In genomic region chr19:6198896-6199239, GRCh38 we compare ENCODE assay signal across 8 cellular contexts.
DNase-seq lines count a peak whose midpoint lies in the region; TF ChIP-seq lines count a peak whose summit lies in the region.

No MANE protein-coding gene starts in this region.

- peaks cover 7% of the 10 kb centered on the region for H3K79me1 ChIP-seq in trophoblast cell (ENCODE audit: low read length)

- peak overlapping the region; percentile 82 for H3K4me2 ChIP-seq in trophoblast cell (ENCODE audit: low read length)

- H3K36me3 Mint-ChIP-seq in T-helper 2 cell treated with Interferon-gamma antibody and Interleukin-4, amounts not matched to agents 5 μg/mL and 100 μg/mL, for 36 hours (ENCODE audit: low read depth): peaks cover 18% of the 10 kb centered on the region

- H3K36me3 ChIP-seq in trophoblast cell (ENCODE audit: control insufficient read depth in 1 of 2, insufficient read depth in 2 of 2, low read length in 2 of 2): no peaks in the 10 kb centered on the region

- H3K4ac ChIP-seq in trophoblast cell (ENCODE audit: low read depth, low read length): peak overlapping the region; percentile 50

- H4K12ac ChIP-seq in trophoblast cell (ENCODE audit: low read depth, low read length): peak overlapping the region; percentile 88

- peaks cover 14% of the 10 kb centered on the region for H3K4me1 Mint-ChIP-seq in T-helper 2 cell treated with Interferon-gamma antibody and Interleukin-4, amounts not matched to agents 5 μg/mL and 100 μg/mL, for 36 hours (ENCODE audit: low read depth)

- H3K4me3 ChIP-seq in epithelial cell of esophagus (ENCODE audit: low read length): peak overlapping the region; percentile 91
- H3K4me3 ChIP-seq in trophoblast cell (ENCODE audit: low read depth, low read length): peak overlapping the region; percentile 76

- peak overlapping the region; percentile 80 for H3K14ac ChIP-seq in trophoblast cell (ENCODE audit: low read length)

- no peak for DNase-seq in T-helper 2 cell treated with Interferon-gamma antibody and Interleukin-4, amounts not matched to agents 5 μg/mL and 100 μg/mL, for 36 hours (ENCODE audit: low spot score)
- DNase-seq in T-helper 2 cell (no peak), NCI-H2171 treated with DMSO at 0.1 percent for 48 hours (lab: John Stamatoyannopoulos, UW) (peak; percentile 77), epithelial cell of esophagus (ENCODE audit: low read depth) (no peak), trophoblast cell (no peak), SKM-1 (lab: John Stamatoyannopoulos, UW; ENCODE audit: unreplicated experiment) (no peak), Kasumi-1 (lab: John Stamatoyannopoulos, UW) (no peak), 8988T (no peak)

- peaks cover 4% of the 10 kb centered on the region for H3K9me3 ChIP-seq in trophoblast cell (ENCODE audit: insufficient read depth, low read depth, low read length)

- WGBS in trophoblast cell (ENCODE audit: extremely low coverage, insufficient coverage, insufficient read length): no CpG with 5 or more reads among the region's 8 CpGs

- no peak for TF ChIP-seq CTCF in epithelial cell of esophagus (IDR thresholded peaks at IDR 0.05; ENCODE audit: insufficient read depth, low read depth, low read length, missing control alignments)

- H2BK12ac ChIP-seq in trophoblast cell (ENCODE audit: low read length): no peak overlapping the region

- peak overlapping the region; percentile 8 for H2BK5ac ChIP-seq in trophoblast cell (ENCODE audit: low read depth, low read length, poor library complexity)

- H3K27me3 Mint-ChIP-seq in T-helper 2 cell treated with Interferon-gamma antibody and Interleukin-4, amounts not matched to agents 5 μg/mL and 100 μg/mL, for 36 hours (ENCODE audit: low read depth): no peaks in the 10 kb centered on the region

- H3K9ac ChIP-seq in trophoblast cell (ENCODE audit: low read length): no peak overlapping the region

- peaks cover 0 to 5% of the 10 kb centered on the region in 2 experiments for H3K4me1 ChIP-seq in trophoblast cell (ENCODE audit: control insufficient read depth in 1 of 2, insufficient read depth in 2 of 2, low read length in 2 of 2)

- peak overlapping the region; percentile 89 for H3K18ac ChIP-seq in trophoblast cell (ENCODE audit: low read length)

- peak overlapping the region; percentile 80 for H3K27ac Mint-ChIP-seq in T-helper 2 cell treated with Interferon-gamma antibody and Interleukin-4, amounts not matched to agents 5 μg/mL and 100 μg/mL, for 36 hours

- peak overlapping the region; percentile 74 for H2BK120ac ChIP-seq in trophoblast cell (ENCODE audit: insufficient read depth, low read length, poor library complexity)

- H4K91ac ChIP-seq in trophoblast cell (ENCODE audit: low read depth, low read length): peak overlapping the region; percentile 79

- peaks cover 10% of the 10 kb centered on the region for H3K9me3 Mint-ChIP-seq in T-helper 2 cell treated with Interferon-gamma antibody and Interleukin-4, amounts not matched to agents 5 μg/mL and 100 μg/mL, for 36 hours

- H3K23ac ChIP-seq in trophoblast cell (ENCODE audit: low read length): no peak overlapping the region

- H3K27me3 ChIP-seq in trophoblast cell (ENCODE audit: insufficient read depth, low read length): no peaks in the 10 kb centered on the region

- H2AFZ ChIP-seq in trophoblast cell (ENCODE audit: insufficient read depth, low read length, poor library complexity): peak overlapping the region; percentile 94

- peak overlapping the region; percentile 94 for H2AK5ac ChIP-seq in trophoblast cell (ENCODE audit: low read length)

- peaks cover 3% of the 10 kb centered on the region for H3K79me2 ChIP-seq in trophoblast cell (ENCODE audit: control insufficient read depth, insufficient read depth, low read length, poor library complexity)

- no peak overlapping the region for H3K27ac ChIP-seq in trophoblast cell (ENCODE audit: low read depth, low read length)

- peak overlapping the region; percentile 100 for H3K4me3 Mint-ChIP-seq in T-helper 2 cell treated with Interferon-gamma antibody and Interleukin-4, amounts not matched to agents 5 μg/mL and 100 μg/mL, for 36 hours

- peak overlapping the region; percentile 98 for H4K8ac ChIP-seq in trophoblast cell (ENCODE audit: low read depth, low read length)
